19 cellular contexts compared by ENCODE assay signal in genomic region chr5:32512916-32513315, GRCh38.
"Had no signal": no experiment of that assay in that cellular context is flagged by ENCODE, and none has a peak within 500 bp of the region (broad histone marks: within the 10 kb centered on the region; RNA-seq: fewer than 3 reads in every experiment).

No MANE protein-coding gene starts in this region.

- ATAC-seq: heart left ventricle; left colon; naive thymus-derived CD4-positive, alpha-beta T cell; psoas muscle; sciatic nerve; stimulated activated naive B cell treated with anti-CD40 and anti-IgM and Interleukin-4, amounts not matched to agents 10 μg/mL and 1 μg/mL and 100 μg/mL, for 72 hours; stimulated activated naive CD8-positive, alpha-beta T cell treated with anti-CD3 and anti-CD28 coated beads, Interleukin-15, amount 100 ng/mL, for 72 hours; upper lobe of right lung had no signal

- DNase-seq: dermis blood vessel endothelial cell; heart left ventricle; hippocampal formation; left colon; mesendoderm; naive thymus-derived CD4-positive, alpha-beta T cell; nephron progenitor cell; psoas muscle; retina; stimulated activated CD4-positive, alpha-beta T cell treated with anti-CD3 and anti-CD28 coated beads, Interleukin-2, amount 100 ng/mL, for 24 hours; stimulated activated CD4-positive, alpha-beta T cell treated with anti-CD3 and anti-CD28 coated beads, Interleukin-4, amount 100 ng/mL, for 4 hours; stimulated activated naive B cell treated with anti-CD40 and anti-IgM and Interleukin-4, amounts not matched to agents 10 μg/mL and 1 μg/mL and 100 μg/mL, for 72 hours; stimulated activated naive CD8-positive, alpha-beta T cell treated with anti-CD3 and anti-CD28 coated beads, Interleukin-15, amount 100 ng/mL, for 72 hours; testis; upper lobe of right lung had no signal

- H3K4me3 ChIP-seq: heart left ventricle, psoas muscle, skin epidermis, testis, tibial nerve, upper lobe of right lung, vagina had no signal
